ENCODE assay signal across 21 cellular contexts in genomic region chr1:7343917-7344316, GRCh38.
"Had no signal": no experiment of that assay in that cellular context is flagged by ENCODE, and none has a peak within 500 bp of the region (broad histone marks: within the 10 kb centered on the region; RNA-seq: fewer than 3 reads in every experiment).

No MANE protein-coding gene starts in this region.

- H3K36me3 ChIP-seq: MG63 had no signal

- H3K9me3 ChIP-seq: MG63 had no signal

- DNase-seq: IMR-90, Karpas-422, KG1, MG63, NCI-H1092, NCI-H1105 treated with DMSO at 0.1 percent for 48 hours, NCI-H1417 treated with DMSO at 0.1 percent for 48 hours, NCI-H146, NCI-H1694 treated with DMSO at 0.1 percent for 48 hours, NCI-H1930, NCI-H2081, NCI-H2107, NCI-H226, NCI-H446, NCI-H510A, NCI-H524 treated with DMSO at 0.1 percent for 48 hours, NCI-H774, SHP77 had no signal

- ATAC-seq: HepG2, SK-N-SH treated with all-trans-retinoic acid at 6 μM for 48 hours had no signal

- H3K27ac ChIP-seq: RWPE1 had no signal

- H3K4me3 ChIP-seq: MG63 had no signal

- H3K27me3 ChIP-seq: MG63 had no signal
